38 cellular contexts compared by ENCODE assay signal in the genomic region with DNA sequence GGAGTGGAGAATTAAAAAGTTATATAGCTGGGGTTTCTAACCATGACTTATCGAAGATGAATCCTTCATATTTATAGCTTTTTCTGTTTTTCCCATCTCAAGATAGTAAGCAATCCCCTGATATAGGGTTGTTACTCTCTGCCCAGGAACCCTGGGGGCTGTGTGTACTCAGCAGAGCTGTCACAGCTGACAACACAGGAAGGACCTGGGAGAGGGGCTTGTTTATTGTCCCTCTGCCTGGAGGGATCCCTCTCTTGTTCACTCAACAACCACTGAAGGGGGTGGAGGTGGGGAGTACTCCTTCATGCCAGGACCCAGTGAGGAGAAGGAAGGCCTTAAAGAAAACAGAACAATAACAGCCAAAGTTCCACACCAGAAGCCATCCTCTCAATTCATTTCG. TPM values are rescaled to one million over a fixed set of nuclear protein-coding genes. Genes with fewer than 3 reads are reported as not detected.
"Had no signal": no experiment of that assay in that cellular context is flagged by ENCODE, and none has a peak within 500 bp of the region (broad histone marks: within the 10 kb centered on the region; RNA-seq: fewer than 3 reads in every experiment).

No MANE protein-coding gene starts in this region.

- DNase-seq: Karpas-422, Kasumi-1, MG63, MM.1S, MV-4-11, NCI-H1048, NCI-H1092, NCI-H1092 treated with DMSO at 0.1 percent for 48 hours, NCI-H1105, NCI-H1105 treated with DMSO at 0.1 percent for 48 hours, NCI-H1417, NCI-H1417 treated with DMSO at 0.1 percent for 48 hours, NCI-H1436, NCI-H1436 treated with DMSO at 0.1 percent for 48 hours, NCI-H146, NCI-H1694, NCI-H1694 treated with DMSO at 0.1 percent for 48 hours, NCI-H187, NCI-H187 treated with DMSO at 0.1 percent for 48 hours, NCI-H1930, NCI-H2029, NCI-H2029 treated with DMSO at 0.1 percent for 48 hours, NCI-H2081, NCI-H2081 treated with DMSO at 0.1 percent for 48 hours, NCI-H2107, NCI-H2171, NCI-H2171 treated with DMSO at 0.1 percent for 48 hours, NCI-H2227 treated with DMSO at 0.1 percent for 48 hours, NCI-H226, NCI-H345, NCI-H446, NCI-H446 treated with DMSO at 0.1 percent for 48 hours, NCI-H510A, NCI-H510A treated with DMSO at 0.1 percent for 48 hours had no signal

- H3K27me3 ChIP-seq: MG63 had no signal

- H3K36me3 ChIP-seq: MG63 had no signal

- H3K9me3 ChIP-seq: MG63 had no signal

- H3K4me3 ChIP-seq: MG63 had no signal

RNA-seq across cellular contexts. Expression of a gene that starts 19.8 kb away (rescaled TPM):
- total RNA-seq: LHCN-M2, M059J, MCF 10A, NCI-H460 had no signal
